ENCODE assay signal across 16 cellular contexts in the genomic region with DNA sequence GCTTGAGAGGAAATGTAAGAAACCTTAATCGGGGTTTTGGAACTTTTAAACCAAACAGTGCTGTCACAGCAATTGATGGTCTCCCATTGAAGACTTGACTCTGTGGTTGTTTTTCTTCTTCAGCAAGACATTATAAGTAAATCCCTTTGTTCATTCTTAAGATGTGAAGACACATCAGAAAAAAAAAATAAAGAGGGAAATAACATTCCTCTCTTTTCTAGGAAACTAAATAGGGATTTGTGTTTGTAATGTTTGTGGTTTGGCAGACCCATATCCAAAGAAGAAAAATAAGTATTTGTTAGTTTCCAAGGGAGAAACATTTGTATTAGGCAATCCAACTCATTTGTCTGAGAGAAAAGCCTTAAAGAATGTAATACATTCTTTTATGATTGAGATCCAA.
"Had no signal": no experiment of that assay in that cellular context is flagged by ENCODE, and none has a peak within 500 bp of the region (broad histone marks: within the 10 kb centered on the region; RNA-seq: fewer than 3 reads in every experiment).

No MANE protein-coding gene starts in this region.

- H3K4me3 Mint-ChIP-seq: activated naive CD4-positive, alpha-beta T cell treated with anti-CD3 and anti-CD28 coated beads, Interleukin-2, amount 10 ng/mL, durations not matched to agents 7 days and 5 days; activated T-helper 17 cell treated with anti-CD3 and anti-CD28 coated beads, Interleukin-2, amount 50 U/mL, for 72 hours; central memory CD8-positive, alpha-beta T cell; memory B cell; stimulated activated effector memory CD8-positive, alpha-beta T cell treated with anti-CD3 and anti-CD28 coated beads, Interleukin-12 subunit alpha, Interleukin-12 subunit beta, amount 100 ng/mL, for 72 hours had no signal

- H3K9me3 ChIP-seq: left ventricle myocardium inferior had no signal

- H3K36me3 ChIP-seq: brain microvascular endothelial cell, left ventricle myocardium inferior had no signal

- H3K27me3 Mint-ChIP-seq: activated naive CD4-positive, alpha-beta T cell treated with anti-CD3 and anti-CD28 coated beads, Interleukin-2, amount 10 ng/mL, durations not matched to agents 7 days and 5 days; activated T-helper 17 cell treated with anti-CD3 and anti-CD28 coated beads, Interleukin-2, amount 50 U/mL, for 72 hours; central memory CD8-positive, alpha-beta T cell; memory B cell had no signal

- H3K27me3 ChIP-seq: brain microvascular endothelial cell had no signal

- H3K27ac ChIP-seq: brain microvascular endothelial cell, left ventricle myocardium inferior had no signal

- DNase-seq: activated CD4-positive, alpha-beta T cell treated with anti-CD3 and anti-CD28 coated beads, Interleukin-2, amount 50 U/mL, for 4 hours; activated CD4-positive, CD25-positive, alpha-beta regulatory T cell treated with anti-CD3 and anti-CD28 coated beads, Interleukin-2, amount 50 U/mL, for 72 hours; activated naive CD4-positive, alpha-beta T cell treated with anti-CD3 and anti-CD28 coated beads, Interleukin-2, amount 10 ng/mL, durations not matched to agents 7 days and 5 days; brain microvascular endothelial cell; cortex of kidney; effector CD4-positive, alpha-beta T cell; hippocampal formation; kidney; left ventricle myocardium inferior; T-helper 1 cell had no signal

- H3K4me3 ChIP-seq: left ventricle myocardium inferior had no signal

- H3K9me3 Mint-ChIP-seq: activated naive CD4-positive, alpha-beta T cell treated with anti-CD3 and anti-CD28 coated beads, Interleukin-2, amount 10 ng/mL, durations not matched to agents 7 days and 5 days; nephron had no signal

- H3K4me1 Mint-ChIP-seq: activated naive CD4-positive, alpha-beta T cell treated with anti-CD3 and anti-CD28 coated beads, Interleukin-2, amount 10 ng/mL, durations not matched to agents 7 days and 5 days; activated T-helper 17 cell treated with anti-CD3 and anti-CD28 coated beads, Interleukin-2, amount 50 U/mL, for 72 hours; central memory CD8-positive, alpha-beta T cell; memory B cell; stimulated activated effector memory CD8-positive, alpha-beta T cell treated with anti-CD3 and anti-CD28 coated beads, Interleukin-12 subunit alpha, Interleukin-12 subunit beta, amount 100 ng/mL, for 72 hours had no signal

- H3K4me1 ChIP-seq: left ventricle myocardium inferior had no signal

- H3K36me3 Mint-ChIP-seq: activated naive CD4-positive, alpha-beta T cell treated with anti-CD3 and anti-CD28 coated beads, Interleukin-2, amount 10 ng/mL, durations not matched to agents 7 days and 5 days; memory B cell; stimulated activated effector memory CD8-positive, alpha-beta T cell treated with anti-CD3 and anti-CD28 coated beads, Interleukin-12 subunit alpha, Interleukin-12 subunit beta, amount 100 ng/mL, for 72 hours had no signal

- ATAC-seq: activated T-helper 17 cell treated with anti-CD3 and anti-CD28 coated beads, Interleukin-2, amount 50 U/mL, for 72 hours; SK-N-SH treated with all-trans-retinoic acid at 6 μM for 48 hours; stimulated activated effector memory CD8-positive, alpha-beta T cell treated with anti-CD3 and anti-CD28 coated beads, Interleukin-12 subunit alpha, Interleukin-12 subunit beta, amount 100 ng/mL, for 72 hours had no signal

- H3K27ac Mint-ChIP-seq: activated naive CD4-positive, alpha-beta T cell treated with anti-CD3 and anti-CD28 coated beads, Interleukin-2, amount 10 ng/mL, durations not matched to agents 7 days and 5 days; activated T-helper 17 cell treated with anti-CD3 and anti-CD28 coated beads, Interleukin-2, amount 50 U/mL, for 72 hours; memory B cell; stimulated activated effector memory CD8-positive, alpha-beta T cell treated with anti-CD3 and anti-CD28 coated beads, Interleukin-12 subunit alpha, Interleukin-12 subunit beta, amount 100 ng/mL, for 72 hours had no signal
